Comparison of ENCODE assay signal across 17 cellular contexts in the genomic region with DNA sequence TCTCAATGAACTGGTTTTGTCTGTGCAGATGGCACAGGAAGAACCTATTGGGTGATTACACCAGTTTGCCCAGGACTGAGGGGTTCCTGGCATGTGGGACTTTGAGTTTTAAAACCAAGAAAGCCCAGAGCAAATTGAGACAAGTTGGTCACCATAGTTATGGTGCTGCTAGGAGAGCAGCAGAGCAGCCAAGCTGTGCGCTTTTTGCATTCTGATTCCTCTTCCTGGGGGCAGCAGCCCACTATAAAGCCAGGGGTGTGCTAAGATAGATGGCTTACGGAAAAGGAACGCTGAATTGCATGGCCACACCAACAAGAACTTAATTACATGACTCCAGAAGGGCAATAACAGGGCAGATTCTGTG. TPM values are rescaled to one million over a fixed set of nuclear protein-coding genes. Genes with fewer than 3 reads are reported as not detected.
DNase-seq lines count a peak whose midpoint lies in the region; ATAC-seq and TF ChIP-seq lines count a peak whose summit lies in the region.
"Had no signal": no experiment of that assay in that cellular context is flagged by ENCODE, and none has a peak within 500 bp of the region (broad histone marks: within the 10 kb centered on the region; RNA-seq: fewer than 3 reads in every experiment).

No MANE protein-coding gene starts in this region.

- H3K9me3 ChIP-seq in CD4-positive, alpha-beta T cell (ENCODE audit: control insufficient read depth, low read length): no peaks in the 10 kb centered on the region
- no peaks in the 10 kb centered on the region for H3K9me3 ChIP-seq in iPS-15b (ENCODE audit: control insufficient read depth, insufficient read depth, low read length)
- H3K9me3 ChIP-seq: BE2C, gastrocnemius medialis, stomach had no signal

- intact Hi-C loops in CD4-positive, alpha-beta T cell (cut with DNase I, micrococcal nuclease): no loop called here

- peak overlapping the region; percentile 29 for H3K27ac ChIP-seq in CD4-positive, alpha-beta T cell (ENCODE audit: low read depth, low read length)
- H3K27ac ChIP-seq in VCaP: peak overlapping the region; percentile 86
- H3K27ac ChIP-seq: gastrocnemius medialis, GM23248 had no signal

- H3K27ac Mint-ChIP-seq in CD4-positive, alpha-beta T cell: peak overlapping the region; percentile 89
- H3K27ac Mint-ChIP-seq: nephron progenitor cell had no signal

- no peak overlapping the region for H3K4me3 Mint-ChIP-seq in CD4-positive, alpha-beta T cell

- in situ Hi-C loops in G401 (cut with HindIII; ENCODE audit: low sequenced_read_pairs): no loop called here

- no peaks in the 10 kb centered on the region for H3K27me3 ChIP-seq in CD4-positive, alpha-beta T cell (ENCODE audit: control insufficient read depth, insufficient read depth, low read length)
- H3K27me3 ChIP-seq in iPS-15b (ENCODE audit: control insufficient read depth, insufficient read depth, low read length): no peaks in the 10 kb centered on the region
- H3K27me3 ChIP-seq: BE2C, gastrocnemius medialis, stomach had no signal

- H3K4me3 ChIP-seq in iPS-15b (ENCODE audit: low read depth, low read length): peak overlapping the region; percentile 27
- H3K4me3 ChIP-seq: gastrocnemius medialis, GM23248, stomach had no signal

- DNase-seq in CD4-positive, alpha-beta T cell: no peak
- DNase-seq in G401 (ENCODE audit: low spot score) (no peak), cortex of kidney (lab: John Stamatoyannopoulos, UW) (no peak), hippocampal formation (lab: John Stamatoyannopoulos, UW) (no peak), islet precursor cell (no peak)
- DNase-seq: activated effector memory CD4-positive, alpha-beta T cell treated with Interleukin-2 at 50 U/mL for 16 hours; BE2C; gastrocnemius medialis; left cardiac atrium; NCI-H1930; nephron progenitor cell; stomach had no signal

- peak overlapping the region; percentile 27 for H3K9ac ChIP-seq in iPS-15b (ENCODE audit: low read depth, low read length)
- H3K9ac ChIP-seq: GM23248 had no signal

- peaks cover 6% of the 10 kb centered on the region for H3K9me3 Mint-ChIP-seq in CD4-positive, alpha-beta T cell
- H3K9me3 Mint-ChIP-seq: nephron progenitor cell had no signal

- TF ChIP-seq CTCF in CD4-positive, alpha-beta T cell (IDR thresholded peaks at IDR 0.05): no peak
- TF ChIP-seq CTCF in VCaP (conservative IDR thresholded peaks at IDR 0.05): no peak

- POLR2A ChIA-PET in CD4-positive, alpha-beta T cell (lab: Charles Lee): interaction anchor here (0.9 to 1.9 kb wide), 8 partner anchors 9 to 229 kb away, joined by 3 to 17 read pairs (median 4); partner anchors contain the start of gene MED7

- CTCF ChIA-PET in CD4-positive, alpha-beta T cell (lab: Charles Lee): no interaction called here

- H3K36me3 ChIP-seq in iPS-15b (ENCODE audit: control insufficient read depth, insufficient read depth, low read length): no peaks in the 10 kb centered on the region
- H3K36me3 ChIP-seq: BE2C, gastrocnemius medialis, stomach had no signal

- peaks cover 21% of the 10 kb centered on the region for H3K4me1 ChIP-seq in iPS-15b (ENCODE audit: control insufficient read depth, insufficient read depth, low read length)
- H3K4me1 ChIP-seq: BE2C, gastrocnemius medialis, stomach had no signal

- no peaks in the 10 kb centered on the region for H3K27me3 Mint-ChIP-seq in CD4-positive, alpha-beta T cell

- H3K4me1 Mint-ChIP-seq in CD4-positive, alpha-beta T cell (ENCODE audit: low read depth): peaks cover 42% of the 10 kb centered on the region

- H3K36me3 Mint-ChIP-seq in CD4-positive, alpha-beta T cell (ENCODE audit: low read depth): peaks cover 12% of the 10 kb centered on the region

- no peak for ATAC-seq in CD4-positive, alpha-beta T cell (ENCODE audit: poor library complexity)
- peak; percentile 11 for ATAC-seq in GM18907 (IDR thresholded peaks at IDR 0.05; ENCODE audit: unreplicated experiment)
- ATAC-seq: gastrocnemius medialis had no signal

RNA-seq across cellular contexts. Expression of gene TIMD4, which starts 49.7 kb away (rescaled TPM):
- 1 to 10 TPM; 1.6 to 2.0 TPM for total RNA-seq in CD4-positive, alpha-beta T cell
- total RNA-seq in G401 (2014; rRNA removed; shearing (Covaris generic)): not detected in 2 replicates
- total RNA-seq: Daoy, gastrocnemius medialis, GM23248 had no signal
